In the genomic region with DNA sequence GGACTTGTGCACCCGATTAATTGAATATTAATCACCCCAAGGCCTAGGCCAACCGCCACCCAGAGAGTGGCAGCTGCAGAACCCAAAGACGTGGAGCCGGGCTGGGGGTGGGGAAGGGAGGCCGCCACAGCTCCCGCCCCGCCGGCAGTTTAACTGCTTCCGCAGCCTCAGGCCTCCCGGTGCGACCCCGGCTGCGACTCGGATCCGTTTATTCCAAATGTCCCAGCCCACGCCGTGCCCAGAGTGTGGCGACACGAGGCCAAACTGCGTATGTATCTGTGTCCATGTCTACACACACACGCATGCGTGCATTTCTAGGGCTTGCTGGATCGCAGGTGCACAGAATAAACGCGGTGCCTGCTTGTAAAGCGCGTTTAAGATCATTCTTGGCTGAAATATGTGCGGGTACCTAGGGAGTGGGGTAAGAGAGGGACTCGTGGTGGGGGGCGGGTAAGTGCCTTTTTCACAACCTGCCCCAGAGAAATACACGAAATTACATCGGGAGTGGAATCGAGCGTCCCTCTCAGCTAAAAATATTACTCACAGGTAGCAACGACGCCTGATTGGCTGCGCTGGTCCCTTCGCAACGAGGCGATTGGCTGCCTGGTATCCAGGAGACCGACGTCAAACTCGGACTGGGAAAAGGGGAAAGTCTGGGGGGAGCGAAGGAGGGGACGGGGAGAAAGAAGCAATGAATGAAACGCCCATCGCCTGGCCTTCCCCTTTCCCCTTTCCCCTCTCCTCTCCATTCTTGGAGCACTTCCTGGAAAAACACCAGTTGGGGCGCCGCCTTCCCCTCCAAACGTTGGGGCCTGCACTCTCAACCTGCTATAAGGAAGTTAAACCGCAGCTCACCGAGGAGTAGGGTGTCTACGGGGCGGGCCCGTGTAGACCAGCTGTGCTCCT, we compare ENCODE assay signal across 8 cellular contexts. TPM values are rescaled to one million over a fixed set of nuclear protein-coding genes. Genes with fewer than 3 reads are reported as not detected.
DNase-seq lines count a peak whose midpoint lies in the region; ATAC-seq and TF ChIP-seq lines count a peak whose summit lies in the region.

No MANE protein-coding gene starts in this region.

- TF ChIP-seq CTCF in GM12864 (IDR thresholded peaks at IDR 0.05; ENCODE audit: low read depth, low read length, missing control alignments) (no peak), parathyroid adenoma (IDR thresholded peaks at IDR 0.05) (no peak), tibial nerve (IDR thresholded peaks at IDR 0.05) (peak in 2 of 5 experiments; percentile 19 to 40)

- DNase-seq in GM12864 (ENCODE audit: low read depth) = peak; percentile 86
- peak; percentile 87 for DNase-seq in NCI-H1436 treated with DMSO at 0.1 percent for 48 hours (lab: John Stamatoyannopoulos, UW)
- DNase-seq in SW480 (ENCODE audit: low spot score) = peak; percentile 95
- peak; percentile 96 for DNase-seq in cardiac septum (ENCODE audit: low spot score)
- DNase-seq in tibial nerve (ENCODE audit: low spot score in 2 of 2) = peak; percentile 92 to 97

- H3K27me3 ChIP-seq in parathyroid adenoma (ENCODE audit: control insufficient read depth, insufficient read depth, low read length) (no peaks in the 10 kb centered on the region), tibial nerve (no peaks in the 10 kb centered on the region)

- H3K79me2 ChIP-seq in parathyroid adenoma = peaks cover 26% of the 10 kb centered on the region

- peak overlapping the region; percentile 99 for H3K4me2 ChIP-seq in parathyroid adenoma (ENCODE audit: low read length)

- TF ChIP-seq POLR2A in tibial nerve (IDR thresholded peaks at IDR 0.05) = peak; percentile 80 to 94

- TF ChIP-seq EP300 in tibial nerve (IDR thresholded peaks at IDR 0.05) = peak; percentile 49 to 96

- peak overlapping the region; percentile 95 for H3K9ac ChIP-seq in parathyroid adenoma

- H3K27ac ChIP-seq in adipose tissue (ENCODE audit: low read depth, low read length) = peak overlapping the region; percentile 99
- peak overlapping the region; percentile 95 for H3K27ac ChIP-seq in parathyroid adenoma
- H3K27ac ChIP-seq in tibial nerve = peak overlapping the region; percentile 98 to 100 (median 100)

- H3K4me3 ChIP-seq in GM12864 (ENCODE audit: low read depth, low read length) (peak overlapping the region; percentile 82), parathyroid adenoma (ENCODE audit: low read depth, low read length) (peak overlapping the region; percentile 96), tibial nerve (peak overlapping the region; percentile 92 to 98 (median 97))

- H3K36me3 ChIP-seq in parathyroid adenoma (ENCODE audit: control insufficient read depth, insufficient read depth, low read length) (no peaks in the 10 kb centered on the region), tibial nerve (peaks cover 0 to 13% (median 7%) of the 10 kb centered on the region in 3 donors)

- H2AFZ ChIP-seq in parathyroid adenoma = peak overlapping the region; percentile 63

- intact Hi-C loops in cardiac septum (cut with DNase I) = loop anchor here (1.0 to 10.0 kb wide), 2 partner anchors 64 to 258 kb away; partner anchors contain the start of gene SPAG9

- peak; percentile 39 for ATAC-seq in HG02840 (IDR thresholded peaks at IDR 0.05; ENCODE audit: low FRiP score, unreplicated experiment)

- 0 to 1% (median 0%) methylated on average over 55 of the region's 55 CpGs for WGBS in adipose tissue, 3 donors
- 0 to 1% methylated on average over 43 to 46 of the region's 55 CpGs for WGBS in tibial nerve, 2 donors

- H3K4me1 ChIP-seq in parathyroid adenoma (peaks cover 21% of the 10 kb centered on the region), tibial nerve (peaks cover 0 to 49% (median 11%) of the 10 kb centered on the region in 4 donors)

- H3K9me3 ChIP-seq in parathyroid adenoma (ENCODE audit: control insufficient read depth, low read length) (no peaks in the 10 kb centered on the region), tibial nerve (no peaks in the 10 kb centered on the region)

RNA-seq across cellular contexts. Expression of gene TOB1, which starts 1.0 kb away (rescaled TPM):
- 10 to 100 TPM; 16.3 to 81.5 (median 25.4) TPM for polyA plus RNA-seq in adipose tissue
- total RNA-seq in cardiac septum (71.1 TPM), tibial nerve (100 to 1,000 TPM in 1 of 4 donors, 10 to 100 TPM in 3; 48.6 to 142 (median 81.3) TPM)

RNA-seq across cellular contexts. Expression of gene WFIKKN2, which starts 31.8 kb away (rescaled TPM):
- under 1 TPM; 0.01 to 0.11 (median 0.09) TPM for polyA plus RNA-seq in adipose tissue
- 0.19 TPM for total RNA-seq in cardiac septum
- total RNA-seq in tibial nerve = 1 to 10 TPM in 3 of 4 donors, not detected in 1; 1.0 to 2.2 (median 1.2) TPM

Comparison
In these comparisons a context has a peak if more than half of its experiments do, and no peak if none do; other contexts are left out.
1. Peak in every context shown above with its lines: DNase-seq, ATAC-seq, H3K4me3 ChIP-seq and H3K27ac ChIP-seq.